In the genomic region with DNA sequence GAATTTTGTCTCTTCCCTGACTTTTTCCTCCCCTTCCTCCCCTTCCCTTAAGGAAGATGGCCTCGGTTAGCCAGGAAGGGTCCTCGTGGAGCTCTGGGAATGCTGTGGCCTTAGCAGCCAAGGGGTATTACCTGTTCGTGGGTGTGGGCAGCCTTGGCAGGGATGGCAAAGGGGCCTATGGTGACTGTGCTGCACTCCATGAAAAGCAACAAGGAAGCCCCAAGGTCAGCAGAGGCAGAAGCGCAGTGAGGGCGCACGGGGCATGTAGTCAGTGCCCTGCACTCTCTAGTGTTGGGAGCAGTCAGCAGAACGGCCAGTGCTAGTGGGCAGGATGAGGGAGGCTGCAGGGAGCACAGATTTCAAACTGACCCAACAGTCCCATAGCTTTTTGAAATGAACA, we compare ENCODE assay signal across 26 cellular contexts.
"Had no signal": no experiment of that assay in that cellular context is flagged by ENCODE, and none has a peak within 500 bp of the region (broad histone marks: within the 10 kb centered on the region; RNA-seq: fewer than 3 reads in every experiment).

No MANE protein-coding gene starts in this region.

- H3K4me1 ChIP-seq: adrenal gland, gastroesophageal sphincter, pancreas, psoas muscle, stomach, suprapubic skin, tibial nerve had no signal

- ATAC-seq: activated CD4-positive, alpha-beta T cell treated with anti-CD3 and anti-CD28 coated beads for 36 hours; activated CD8-positive, alpha-beta memory T cell treated with anti-CD3 and anti-CD28 coated beads, Interleukin-2, amount 10 ng/mL, durations not matched to agents 7 days and 5 days; activated CD8-positive, alpha-beta T cell treated with anti-CD3 and anti-CD28 coated beads, Interleukin-2, amount 10 ng/mL, durations not matched to agents 7 days and 5 days; gastroesophageal sphincter; left colon; naive thymus-derived CD4-positive, alpha-beta T cell; pancreas; psoas muscle; stimulated activated naive B cell treated with anti-CD40 and anti-IgM and Interleukin-4, amounts not matched to agents 10 μg/mL and 1 μg/mL and 100 μg/mL, for 72 hours had no signal

- H3K36me3 ChIP-seq: adrenal gland, brain microvascular endothelial cell, gastroesophageal sphincter, pancreas, stomach, suprapubic skin, tibial nerve had no signal

- H3K4me3 ChIP-seq: adrenal gland, gastroesophageal sphincter, hepatocyte, pancreas, psoas muscle, smooth muscle cell, stomach, suprapubic skin, tibial nerve had no signal

- H3K27me3 Mint-ChIP-seq: activated CD4-positive, alpha-beta T cell treated with anti-CD3 and anti-CD28 coated beads for 36 hours; activated CD8-positive, alpha-beta memory T cell treated with anti-CD3 and anti-CD28 coated beads, Interleukin-2, amount 10 ng/mL, durations not matched to agents 7 days and 5 days; activated naive CD8-positive, alpha-beta T cell treated with anti-CD3 and anti-CD28 coated beads for 36 hours had no signal

- H3K27ac ChIP-seq: adrenal gland, brain microvascular endothelial cell, gastroesophageal sphincter, hepatocyte, pancreas, psoas muscle, stomach, suprapubic skin, tibial nerve had no signal

- H3K4me3 Mint-ChIP-seq: activated CD4-positive, alpha-beta T cell treated with anti-CD3 and anti-CD28 coated beads for 36 hours; activated CD8-positive, alpha-beta memory T cell treated with anti-CD3 and anti-CD28 coated beads, Interleukin-2, amount 10 ng/mL, durations not matched to agents 7 days and 5 days; activated CD8-positive, alpha-beta T cell treated with anti-CD3 and anti-CD28 coated beads, Interleukin-2, amount 10 ng/mL, durations not matched to agents 7 days and 5 days; activated naive CD4-positive, alpha-beta T cell treated with anti-CD3 and anti-CD28 coated beads for 36 hours; activated naive CD8-positive, alpha-beta T cell treated with anti-CD3 and anti-CD28 coated beads for 36 hours; naive thymus-derived CD4-positive, alpha-beta T cell; stimulated activated naive B cell treated with anti-CD40 and anti-IgM and Interleukin-4, amounts not matched to agents 10 μg/mL and 1 μg/mL and 100 μg/mL, for 72 hours had no signal

- H3K4me1 Mint-ChIP-seq: activated CD4-positive, alpha-beta T cell treated with anti-CD3 and anti-CD28 coated beads for 36 hours had no signal

- H3K27ac Mint-ChIP-seq: activated CD4-positive, alpha-beta T cell treated with anti-CD3 and anti-CD28 coated beads for 36 hours; activated CD8-positive, alpha-beta memory T cell treated with anti-CD3 and anti-CD28 coated beads, Interleukin-2, amount 10 ng/mL, durations not matched to agents 7 days and 5 days; activated CD8-positive, alpha-beta T cell treated with anti-CD3 and anti-CD28 coated beads, Interleukin-2, amount 10 ng/mL, durations not matched to agents 7 days and 5 days; activated naive CD4-positive, alpha-beta T cell treated with anti-CD3 and anti-CD28 coated beads for 36 hours; activated naive CD8-positive, alpha-beta T cell treated with anti-CD3 and anti-CD28 coated beads for 36 hours; naive thymus-derived CD4-positive, alpha-beta T cell; stimulated activated naive B cell treated with anti-CD40 and anti-IgM and Interleukin-4, amounts not matched to agents 10 μg/mL and 1 μg/mL and 100 μg/mL, for 72 hours had no signal

- H3K9me3 Mint-ChIP-seq: activated naive CD4-positive, alpha-beta T cell treated with anti-CD3 and anti-CD28 coated beads for 36 hours had no signal

- H3K27me3 ChIP-seq: adrenal gland, brain microvascular endothelial cell, hepatocyte, pancreas, suprapubic skin, tibial nerve had no signal

- H3K9me3 ChIP-seq: adrenal gland, pancreas, psoas muscle, stomach, suprapubic skin had no signal

- DNase-seq: activated CD4-positive, alpha-beta T cell treated with anti-CD3 and anti-CD28 coated beads for 36 hours; activated CD4-positive, CD25-positive, alpha-beta regulatory T cell; activated CD8-positive, alpha-beta memory T cell treated with anti-CD3 and anti-CD28 coated beads, Interleukin-2, amount 10 ng/mL, durations not matched to agents 7 days and 5 days; activated CD8-positive, alpha-beta T cell treated with anti-CD3 and anti-CD28 coated beads, Interleukin-2, amount 10 ng/mL, durations not matched to agents 7 days and 5 days; activated naive CD4-positive, alpha-beta T cell treated with anti-CD3 and anti-CD28 coated beads for 36 hours; activated naive CD8-positive, alpha-beta T cell treated with anti-CD3 and anti-CD28 coated beads for 36 hours; activated T-cell treated with anti-CD3 and anti-CD28 coated beads, Interleukin-2, amount 50 U/mL, for 48 hours; brain microvascular endothelial cell; central memory CD4-positive, alpha-beta T cell; effector memory CD4-positive, alpha-beta T cell; erythroblast; left colon; naive thymus-derived CD4-positive, alpha-beta T cell; pancreas; psoas muscle; stimulated activated CD4-positive, alpha-beta T cell treated with anti-CD3 and anti-CD28 coated beads, Interleukin-15, amount 100 ng/mL, for 24 hours; stimulated activated CD4-positive, alpha-beta T cell treated with anti-CD3 and anti-CD28 coated beads, Interleukin-2, amount 100 ng/mL, for 24 hours; stimulated activated naive B cell treated with anti-CD40 and anti-IgM and Interleukin-4, amounts not matched to agents 10 μg/mL and 1 μg/mL and 100 μg/mL, for 72 hours; stomach; T-helper 2 cell had no signal

- H3K36me3 Mint-ChIP-seq: activated CD8-positive, alpha-beta memory T cell treated with anti-CD3 and anti-CD28 coated beads, Interleukin-2, amount 10 ng/mL, durations not matched to agents 7 days and 5 days; activated naive CD8-positive, alpha-beta T cell treated with anti-CD3 and anti-CD28 coated beads for 36 hours; naive thymus-derived CD4-positive, alpha-beta T cell had no signal
